In genomic region chr2:147844691-147845607, GRCh38 we compare ENCODE assay signal across 8 cellular contexts. TPM values are rescaled to one million over a fixed set of nuclear protein-coding genes. Genes with fewer than 3 reads are reported as not detected.
DNase-seq lines count a peak whose midpoint lies in the region; FAIRE-seq and TF ChIP-seq lines count a peak whose summit lies in the region.

ACVR2A (plus strand) TSS chr2:147845029; CDS start chr2:147845153, 124 bp downstream.

- intact Hi-C loops in kidney (cut with DNase I), result no loop called here

- peak within 1 kb of the TSS; percentile 89 to 96 for H3K27ac ChIP-seq in kidney (ENCODE audit: low read depth in 2 of 2, low read length in 2 of 2)

- no peak for TF ChIP-seq POLR2A in GM12892 (IDR thresholded peaks at IDR 0.05; ENCODE audit: low read depth, low read length)

- peaks cover 3 to 10% of the 10 kb centered on the region in 2 donors for H3K4me1 ChIP-seq in kidney (ENCODE audit: control insufficient read depth in 1 of 2, insufficient read depth in 1 of 2, low read depth in 1 of 2, low read length in 2 of 2)

- peak; percentile 95 for FAIRE-seq in GM12892 (lab: Jason Lieb, UNC)
- no peak for FAIRE-seq in kidney (lab: Jason Lieb, UNC)

- DNase-seq in GM12892 (ENCODE audit: insufficient read length) (peak; percentile 18), HCEC 1CT (peak; percentile 37), MG63 (peak; percentile 32), UCSD-AML1 (lab: John Stamatoyannopoulos, UW; ENCODE audit: unreplicated experiment) (peak; percentile 60), kidney (peak; percentile 83), OCI-M2 (lab: John Stamatoyannopoulos, UW; ENCODE audit: unreplicated experiment) (no peak)
- DNase-seq in central memory CD4-positive, alpha-beta T cell, result peak; percentile 64
- DNase-seq in stimulated activated CD4-positive, alpha-beta T cell treated with anti-CD3 and anti-CD28 coated beads, Interleukin-12 subunit alpha, Interleukin-12 subunit beta, amount 100 ng/mL, for 4 hours, result peak; percentile 8

- H3K27me3 ChIP-seq in MG63, result no peaks in the 10 kb centered on the region

- H3K4me3 ChIP-seq in MG63, result peak within 1 kb of the TSS; percentile 85
- H3K4me3 ChIP-seq in kidney (ENCODE audit: low read length in 2 of 2), result peak within 1 kb of the TSS; percentile 79 to 95

- H3K9me3 ChIP-seq in MG63, result no peaks in the 10 kb centered on the region
- H3K9me3 ChIP-seq in kidney (ENCODE audit: control insufficient read depth in 1 of 2, low read length in 2 of 2), result no peaks in the 10 kb centered on the region

- H3K9ac ChIP-seq in kidney (ENCODE audit: low read length in 2 of 2), result peak within 1 kb of the TSS; percentile 83 to 90

- H3K36me3 ChIP-seq in MG63, result no peaks in the 10 kb centered on the region
- H3K36me3 ChIP-seq in kidney (ENCODE audit: control insufficient read depth in 1 of 2, insufficient read depth in 2 of 2, low read length in 2 of 2), result peaks cover 0 to 2% of the 10 kb centered on the region in 2 donors

- no peak for TF ChIP-seq CTCF in kidney (IDR thresholded peaks at IDR 0.05; ENCODE audit: borderline replicate concordance, extremely low read depth, insufficient read depth)

RNA-seq across cellular contexts. Expression of gene ACVR2A, which starts in this region (rescaled TPM):
- 1.0 TPM for polyA plus RNA-seq in GM12892 (2012; ENCODE audit: missing spikeins)
- 4.1 and 16.9 TPM in 2 replicates for total RNA-seq in MG63 (2014; rRNA removed; shearing (Covaris generic); ENCODE audit: low replicate concordance)
- 18.4 TPM for total RNA-seq in kidney
- polyA plus RNA-seq in kidney (ENCODE audit: insufficient read depth, low read depth, low replicate concordance), result 7.6 TPM
